In genomic region chr18:45730832-45731545, GRCh38 we compare ENCODE assay signal across 22 cellular contexts. TPM values are rescaled to one million over a fixed set of nuclear protein-coding genes. Genes with fewer than 3 reads are reported as not detected.
DNase-seq lines count a peak whose midpoint lies in the region; ATAC-seq and TF ChIP-seq lines count a peak whose summit lies in the region.
"Had no signal": no experiment of that assay in that cellular context is flagged by ENCODE, and none has a peak within 500 bp of the region (broad histone marks: within the 10 kb centered on the region; RNA-seq: fewer than 3 reads in every experiment).

No MANE protein-coding gene starts in this region.

- H3K9me3 ChIP-seq in Panc1 (ENCODE audit: control insufficient read depth, insufficient read depth, low read depth, low read length): no peaks in the 10 kb centered on the region
- H3K9me3 ChIP-seq: mucosa of descending colon, tibial artery had no signal

- H3K27ac ChIP-seq in Panc1 (ENCODE audit: low read length): no peak overlapping the region
- H3K27ac ChIP-seq in epithelial cell of prostate: peak overlapping the region; percentile 16
- H3K27ac ChIP-seq: C4-2B, hepatocyte, tibial artery had no signal

- no peak for TF ChIP-seq CTCF in Panc1 (IDR thresholded peaks at IDR 0.05)

- H3K4me3 ChIP-seq in Panc1 (ENCODE audit: low read depth in 2 of 2, low read length in 2 of 2): no peak overlapping the region
- H3K4me3 ChIP-seq: hepatocyte, mucosa of descending colon, tibial artery had no signal

- BruUV-seq in Panc1 (replicated peaks; lab: Mats Ljungman, UMichigan): no TSS peak

- intact Hi-C loops in Panc1 (cut with micrococcal nuclease; ENCODE audit: unreplicated experiment): no loop called here

- DNase-seq in Caki2 (ENCODE audit: low read depth): peak; percentile 74
- DNase-seq in Panc1 (ENCODE audit: low read depth, low spot score): peak; percentile 69
- no peak for DNase-seq in epithelial cell of prostate (ENCODE audit: low read depth, low spot score)
- DNase-seq in non-pigmented ciliary epithelial cell (ENCODE audit: low read depth): peak; percentile 30
- DNase-seq in activated naive CD4-positive, alpha-beta T cell treated with Interleukin-2 at 50 U/mL for 16 hours: no peak
- DNase-seq in GM19240 (ENCODE audit: insufficient read length, low spot score): no peak
- DNase-seq in G401 (ENCODE audit: low spot score): no peak
- DNase-seq: aorta, dermis blood vessel endothelial cell, DND-41, Karpas-422, mucosa of descending colon, NCI-H146, NCI-H226, SHP77 treated with DMSO at 0.1 percent for 48 hours, tibial artery had no signal

- in situ Hi-C loops in Caki2 (cut with HindIII; ENCODE audit: low pct_unique_long_range_greater_than_20kb, low sequenced_read_pairs): no loop called here
- in situ Hi-C loops in Panc1 (cut with HindIII; ENCODE audit: low pct_unique_long_range_greater_than_20kb, low sequenced_read_pairs): no loop called here
- in situ Hi-C loops in G401 (cut with HindIII; ENCODE audit: low sequenced_read_pairs): no loop called here

- H3K36me3 ChIP-seq in Panc1 (ENCODE audit: control insufficient read depth, insufficient read depth, low read length): no peaks in the 10 kb centered on the region
- H3K36me3 ChIP-seq: tibial artery had no signal

- POLR2A ChIA-PET in Panc1 (lab: Charles Lee): no interaction called here

- H3K27me3 ChIP-seq in Panc1 (ENCODE audit: control insufficient read depth, insufficient read depth, low read length): no peaks in the 10 kb centered on the region
- H3K27me3 ChIP-seq: hepatocyte, tibial artery had no signal

- peak; percentile 92 for ATAC-seq in Panc1
- no peak for ATAC-seq in GM21825 (IDR thresholded peaks at IDR 0.05; ENCODE audit: unreplicated experiment)
- ATAC-seq: activated CD4-positive, CD25-positive, alpha-beta regulatory T cell treated with anti-CD3 and anti-CD28 coated beads, Interleukin-2, amount 50 U/mL, for 24 hours; left lobe of liver; mucosa of descending colon; stimulated activated effector memory CD8-positive, alpha-beta T cell treated with anti-CD3 and anti-CD28 coated beads, Interleukin-12 subunit alpha, Interleukin-12 subunit beta, amount 100 ng/mL, for 72 hours had no signal

- CTCF ChIA-PET in Panc1 (lab: Charles Lee): no interaction called here

- H3K4me1 ChIP-seq in Panc1 (ENCODE audit: control insufficient read depth, insufficient read depth, low read length): peaks cover 2% of the 10 kb centered on the region; the same call in 1 of the 2 replicates

RNA-seq across cellular contexts. Expression of gene SLC14A1, which starts 7.0 kb away (rescaled TPM):
- total RNA-seq in Caki2 (2014; rRNA removed; shearing (Covaris generic); ENCODE audit: low replicate concordance): not detected in 2 replicates
- 1.2 TPM for total RNA-seq in Panc1 (2021; ENCODE audit: unreplicated experiment)
- 2.2 TPM for polyA plus RNA-seq in Panc1 (2012; ENCODE audit: insufficient read length)
- total RNA-seq in G401 (2014; rRNA removed; shearing (Covaris generic)): not detected in 2 replicates
- total RNA-seq: dermis blood vessel endothelial cell had no signal

Comparison
In these comparisons a context has a peak if more than half of its experiments do, and no peak if none do; other contexts are left out.
1. DNase-seq: peak in Caki2 (single experiment), Panc1 (single experiment) and non-pigmented ciliary epithelial cell (single experiment); none in epithelial cell of prostate (single experiment), activated naive CD4-positive, alpha-beta T cell treated with Interleukin-2 at 50 U/mL for 16 hours (single experiment), GM19240 (single experiment) and G401 (single experiment).